Comparison of ENCODE assay signal across 9 cellular contexts in the genomic region with DNA sequence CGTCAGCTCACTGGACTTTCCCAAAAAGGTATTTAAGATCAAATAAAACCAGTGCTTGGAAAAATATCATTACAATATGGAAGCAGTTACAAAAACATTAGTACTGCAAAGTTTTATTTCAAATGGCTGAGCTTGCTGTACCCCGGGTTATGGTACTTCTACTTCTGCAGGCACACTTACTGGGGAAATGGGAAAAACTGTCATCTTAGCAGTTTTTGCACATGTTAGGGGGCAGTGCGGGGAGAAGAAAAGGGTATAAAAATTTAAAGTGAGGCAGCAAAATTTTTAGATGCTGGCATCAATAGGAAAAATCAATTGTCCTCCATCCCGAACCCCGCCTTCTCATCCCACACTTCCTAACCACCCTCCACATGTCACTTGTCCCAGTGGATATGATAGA.
"Had no signal": no experiment of that assay in that cellular context is flagged by ENCODE, and none has a peak within 500 bp of the region (broad histone marks: within the 10 kb centered on the region; RNA-seq: fewer than 3 reads in every experiment).

No MANE protein-coding gene starts in this region.

- H2AFZ ChIP-seq: GM23248 had no signal

- H3K9ac ChIP-seq: GM23248, KMS-11 had no signal

- H3K4me2 ChIP-seq: KMS-11 had no signal

- FAIRE-seq: H1, H54, HTR-8/SVneo had no signal

- H3K4me3 ChIP-seq: GM23248 had no signal

- DNase-seq: GM23248, H9, HCEC 1CT, Karpas-422, KBM-7 had no signal

- H3K27ac ChIP-seq: GM23248, KMS-11 had no signal
